ENCODE assay signal across 19 cellular contexts in the genomic region with DNA sequence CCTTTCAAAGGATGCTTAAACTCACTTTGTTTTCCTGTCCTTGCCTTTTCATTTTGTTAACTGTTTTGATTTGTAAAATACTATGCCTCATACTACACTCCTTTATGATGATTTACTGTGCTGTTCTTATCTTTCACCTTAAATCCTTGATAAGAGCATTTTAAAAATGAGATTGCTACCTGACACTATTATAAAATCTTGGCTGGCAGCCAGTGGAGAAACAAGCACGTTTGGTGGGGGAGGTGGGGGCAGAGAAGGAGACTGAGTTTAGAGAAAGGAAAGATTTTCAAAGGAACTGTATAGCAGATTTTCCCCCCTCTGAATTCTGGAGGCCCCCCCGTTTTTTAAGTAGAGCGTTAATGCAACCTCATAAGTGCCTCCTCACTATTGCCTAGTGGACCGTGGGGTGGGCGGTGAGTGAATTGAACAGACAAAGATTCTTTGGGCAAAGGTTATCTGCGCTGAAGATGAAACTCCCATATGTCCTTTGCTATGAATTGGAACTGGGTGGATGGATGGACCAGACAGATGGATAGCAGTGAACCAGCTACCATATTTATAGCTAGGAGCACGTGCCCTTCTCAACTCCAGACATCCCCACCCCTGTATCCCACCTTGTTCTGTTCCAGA.
DNase-seq lines count a peak whose midpoint lies in the region; ATAC-seq lines count a peak whose summit lies in the region.
"Had no signal": no experiment of that assay in that cellular context is flagged by ENCODE, and none has a peak within 500 bp of the region (broad histone marks: within the 10 kb centered on the region; RNA-seq: fewer than 3 reads in every experiment).

No MANE protein-coding gene starts in this region.

- DNase-seq in COR-L47 (lab: John Stamatoyannopoulos, UW) = peak; percentile 42
- DNase-seq in NCI-H1105 (lab: John Stamatoyannopoulos, UW) = peak; percentile 43
- peak; percentile 74 for DNase-seq in NCI-H524 treated with DMSO at 0.1 percent for 48 hours (lab: John Stamatoyannopoulos, UW)
- no peak for DNase-seq in left colon
- no peak for DNase-seq in NCI-H774 (lab: John Stamatoyannopoulos, UW)
- DNase-seq in stimulated activated CD4-positive, alpha-beta T cell treated with anti-CD3 and anti-CD28 coated beads, Interleukin-4, amount 100 ng/mL, for 1 hour = no peak
- no peak for DNase-seq in SIG-M5 (lab: John Stamatoyannopoulos, UW)
- DNase-seq in HPDE6-E6E7 (ENCODE audit: extremely low spot score) = no peak
- DNase-seq: activated CD4-positive, alpha-beta T cell treated with anti-CD3 and anti-CD28 coated beads, Interleukin-2, amount 10 ng/mL, durations not matched to agents 24 days and 14 days; activated T-cell treated with anti-CD3 and anti-CD28 coated beads, Interleukin-2, amount 50 U/mL, for 4 hours; adrenal gland; heart left ventricle; kidney glomerular epithelial cell; stimulated activated CD4-positive, alpha-beta T cell treated with anti-CD3 and anti-CD28 coated beads, Interleukin-4, amount 100 ng/mL, for 4 hours had no signal

- intact Hi-C loops in left colon (cut with DNase I, micrococcal nuclease) = no loop called here

- peak; percentile 62 for ATAC-seq in left colon
- ATAC-seq: activated T-cell treated with anti-CD3 and anti-CD28 coated beads, Interleukin-2, amount 50 U/mL, for 4 hours; esophagus mucosa; GM12878; heart left ventricle; Panc1; sciatic nerve; stimulated activated effector memory CD8-positive, alpha-beta T cell treated with anti-CD3 and anti-CD28 coated beads, Interleukin-12 subunit alpha, Interleukin-12 subunit beta, amount 100 ng/mL, for 72 hours had no signal

Comparison
In these comparisons a context has a peak if more than half of its experiments do, and no peak if none do; other contexts are left out.
1. DNase-seq: peak in COR-L47 (single experiment), NCI-H1105 (single experiment) and NCI-H524 treated with DMSO at 0.1 percent for 48 hours (single experiment); none in left colon (0 of 2), NCI-H774 (single experiment), stimulated activated CD4-positive, alpha-beta T cell treated with anti-CD3 and anti-CD28 coated beads, Interleukin-4, amount 100 ng/mL, for 1 hour (single experiment), SIG-M5 (single experiment) and HPDE6-E6E7 (single experiment).